Comparison of ENCODE assay signal across 15 cellular contexts in genomic region chr2:98471402-98472131, GRCh38. TPM values are rescaled to one million over a fixed set of nuclear protein-coding genes. Genes with fewer than 3 reads are reported as not detected.
DNase-seq lines count a peak whose midpoint lies in the region; ATAC-seq, FAIRE-seq and TF ChIP-seq lines count a peak whose summit lies in the region.
"Had no signal": no experiment of that assay in that cellular context is flagged by ENCODE, and none has a peak within 500 bp of the region (broad histone marks: within the 10 kb centered on the region; RNA-seq: fewer than 3 reads in every experiment).

No MANE protein-coding gene starts in this region.

- DNase-seq in activated naive CD4-positive, alpha-beta T cell treated with anti-CD3 and anti-CD28 coated beads, Interleukin-2, amount 10 ng/mL, durations not matched to agents 7 days and 5 days, result no peak
- DNase-seq in activated naive CD4-positive, alpha-beta T cell (lab: John Stamatoyannopoulos, UW), result no peak
- no peak for DNase-seq in activated naive CD8-positive, alpha-beta T cell treated with anti-CD3 and anti-CD28 coated beads, Interleukin-2, amount 50 U/mL, for 24 hours
- peak in 2 of 6 donors; percentile 28 to 39 for DNase-seq in pancreas
- no peak for DNase-seq in SK-N-DZ (ENCODE audit: low spot score)
- no peak for DNase-seq in effector CD4-positive, alpha-beta T cell
- DNase-seq in effector CD8-positive, alpha-beta T cell (lab: John Stamatoyannopoulos, UW), result no peak
- DNase-seq: activated CD4-positive, alpha-beta T cell treated with anti-CD3 and anti-CD28 coated beads, Interleukin-2, amount 50 U/mL, for 4 hours; DND-41; Right ventricle myocardium superior; stimulated activated CD4-positive, alpha-beta T cell treated with anti-CD3 and anti-CD28 coated beads, Interleukin-4, amount 100 ng/mL, for 4 hours; T-helper 9 cell had no signal

- H3K9ac ChIP-seq in KMS-11, result no peak overlapping the region; the same call in 1 of the 2 replicates

- no peaks in the 10 kb centered on the region for H4K20me1 ChIP-seq in KMS-11 (ENCODE audit: insufficient read depth)

- peaks cover 95% of the 10 kb centered on the region for H3K79me2 ChIP-seq in KMS-11 (ENCODE audit: insufficient read depth, low read depth)

- CTCF ChIA-PET in activated naive CD4-positive, alpha-beta T cell treated with anti-CD3 and anti-CD28 coated beads, Interleukin-2, amount 10 ng/mL, durations not matched to agents 7 days and 5 days (lab: Charles Lee), result interaction anchor here (1.1 to 1.6 kb wide), 5 partner anchors 14 to 59 kb away, joined by 3 to 4 read pairs (median 3); no protein-coding TSS in a partner anchor

- H3K36me3 Mint-ChIP-seq in activated naive CD4-positive, alpha-beta T cell treated with anti-CD3 and anti-CD28 coated beads, Interleukin-2, amount 10 ng/mL, durations not matched to agents 7 days and 5 days, result peaks cover 50% of the 10 kb centered on the region
- H3K36me3 Mint-ChIP-seq in activated naive CD8-positive, alpha-beta T cell treated with anti-CD3 and anti-CD28 coated beads, Interleukin-2, amount 50 U/mL, for 24 hours (ENCODE audit: low read depth), result peaks cover 9% of the 10 kb centered on the region

- intact Hi-C loops in pancreas (cut with DNase I), result no loop called here

- no peak overlapping the region for H2AFZ ChIP-seq in KMS-11 (ENCODE audit: low read depth)

- H3K4me1 ChIP-seq in KMS-11 (ENCODE audit: low read depth, poor library complexity, severe bottlenecking) (peaks cover 100% of the 10 kb centered on the region), pancreas (peaks cover 5 to 20% (median 9%) of the 10 kb centered on the region in 3 donors)

- no peaks in the 10 kb centered on the region for H3K27me3 Mint-ChIP-seq in activated naive CD4-positive, alpha-beta T cell treated with anti-CD3 and anti-CD28 coated beads, Interleukin-2, amount 10 ng/mL, durations not matched to agents 7 days and 5 days
- H3K27me3 Mint-ChIP-seq in activated naive CD8-positive, alpha-beta T cell treated with anti-CD3 and anti-CD28 coated beads, Interleukin-2, amount 50 U/mL, for 24 hours, result no peaks in the 10 kb centered on the region

- peak overlapping the region; percentile 45 for H3K4me3 Mint-ChIP-seq in activated naive CD4-positive, alpha-beta T cell treated with anti-CD3 and anti-CD28 coated beads, Interleukin-2, amount 10 ng/mL, durations not matched to agents 7 days and 5 days
- no peak overlapping the region for H3K4me3 Mint-ChIP-seq in activated naive CD8-positive, alpha-beta T cell treated with anti-CD3 and anti-CD28 coated beads, Interleukin-2, amount 50 U/mL, for 24 hours

- no peak for FAIRE-seq in pancreas (lab: Jason Lieb, UNC)

- TF ChIP-seq CTCF in KMS-11 (conservative IDR thresholded peaks at IDR 0.05; ENCODE audit: low read depth, low read length) (no peak), pancreas (IDR thresholded peaks at IDR 0.05) (no peak)

- H3K9me3 Mint-ChIP-seq in activated naive CD4-positive, alpha-beta T cell treated with anti-CD3 and anti-CD28 coated beads, Interleukin-2, amount 10 ng/mL, durations not matched to agents 7 days and 5 days, result peaks cover 1% of the 10 kb centered on the region
- no peaks in the 10 kb centered on the region for H3K9me3 Mint-ChIP-seq in activated naive CD8-positive, alpha-beta T cell treated with anti-CD3 and anti-CD28 coated beads, Interleukin-2, amount 50 U/mL, for 24 hours

- H3K36me3 ChIP-seq in KMS-11 (ENCODE audit: insufficient read depth) (no peaks in the 10 kb centered on the region), pancreas (no peaks in the 10 kb centered on the region)
- H3K36me3 ChIP-seq: gastroesophageal sphincter, HAP-1 had no signal

- H3K27ac Mint-ChIP-seq in activated naive CD4-positive, alpha-beta T cell treated with anti-CD3 and anti-CD28 coated beads, Interleukin-2, amount 10 ng/mL, durations not matched to agents 7 days and 5 days, result peak overlapping the region; percentile 90
- peak overlapping the region; percentile 71 for H3K27ac Mint-ChIP-seq in activated naive CD8-positive, alpha-beta T cell treated with anti-CD3 and anti-CD28 coated beads, Interleukin-2, amount 50 U/mL, for 24 hours

- H3K4me3 ChIP-seq in KMS-11 (IDR thresholded peaks at IDR 0.05; ENCODE audit: insufficient read depth, low read depth, low read length), result peak overlapping the region; percentile 11
- no peak overlapping the region for H3K4me3 ChIP-seq in pancreas
- H3K4me3 ChIP-seq: gastroesophageal sphincter, HAP-1 had no signal

- peak overlapping the region; percentile 94 for H3K4me2 ChIP-seq in KMS-11

- no peak for ATAC-seq in activated naive CD8-positive, alpha-beta T cell treated with anti-CD3 and anti-CD28 coated beads, Interleukin-2, amount 50 U/mL, for 24 hours
- peak; percentile 65 to 85 (median 81) for ATAC-seq in pancreas
- ATAC-seq: gastroesophageal sphincter had no signal

- 36 to 48% methylated on average over 10 of the region's 10 CpGs for WGBS in pancreas, 2 donors

- H3K27me3 ChIP-seq in KMS-11 (ENCODE audit: insufficient read depth, low read depth), result no peaks in the 10 kb centered on the region
- H3K27me3 ChIP-seq in pancreas, result no peaks in the 10 kb centered on the region
- H3K27me3 ChIP-seq: gastroesophageal sphincter had no signal

- no peaks in the 10 kb centered on the region for H3K9me3 ChIP-seq in pancreas
- H3K9me3 ChIP-seq: gastroesophageal sphincter, HAP-1 had no signal

- H3K4me1 Mint-ChIP-seq in activated naive CD4-positive, alpha-beta T cell treated with anti-CD3 and anti-CD28 coated beads, Interleukin-2, amount 10 ng/mL, durations not matched to agents 7 days and 5 days, result peaks cover 98% of the 10 kb centered on the region
- peaks cover 97% of the 10 kb centered on the region for H3K4me1 Mint-ChIP-seq in activated naive CD8-positive, alpha-beta T cell treated with anti-CD3 and anti-CD28 coated beads, Interleukin-2, amount 50 U/mL, for 24 hours

- H3K27ac ChIP-seq in KMS-11 (peak overlapping the region; percentile 86), pancreas (no peak overlapping the region)
- H3K27ac ChIP-seq: gastroesophageal sphincter had no signal

RNA-seq across cellular contexts. Expression of gene INPP4A, which starts 26.9 kb away (rescaled TPM):
- 10 to 100 TPM in 1 of 6 donors, 1 to 10 TPM in 5; 6.1 to 13.4 (median 7.7) TPM for total RNA-seq in pancreas
- 1 to 10 TPM; 4.0 to 4.9 TPM for polyA plus RNA-seq in pancreas
- polyA plus RNA-seq in SK-N-DZ (2014; cell fraction: cytosol; rRNA removed), result 15.9 and 17.4 TPM in 2 replicates
- 18.6 and 39.3 TPM in 2 replicates for polyA plus RNA-seq in SK-N-DZ (2014; cell fraction: nucleus; rRNA removed)
